ENCODE assay signal across 24 cellular contexts in genomic region chr9:93624431-93624834, GRCh38.
"Had no signal": no experiment of that assay in that cellular context is flagged by ENCODE, and none has a peak within 500 bp of the region (broad histone marks: within the 10 kb centered on the region; RNA-seq: fewer than 3 reads in every experiment).

No MANE protein-coding gene starts in this region.

- H3K36me3 ChIP-seq: colonic mucosa, gastrocnemius medialis, right atrium auricular region, thyroid gland, upper lobe of left lung had no signal

- H3K9ac ChIP-seq: parathyroid adenoma had no signal

- H3K27ac Mint-ChIP-seq: activated CD4-positive, alpha-beta T cell treated with anti-CD3 and anti-CD28 coated beads for 36 hours; activated CD8-positive, alpha-beta memory T cell treated with anti-CD3 and anti-CD28 coated beads, Interleukin-2, amount 10 ng/mL, durations not matched to agents 7 days and 5 days; activated CD8-positive, alpha-beta T cell treated with anti-CD3 and anti-CD28 coated beads, Interleukin-2, amount 10 ng/mL, durations not matched to agents 7 days and 5 days; activated naive CD4-positive, alpha-beta T cell treated with anti-CD3 and anti-CD28 coated beads, Interleukin-2, amount 50 U/mL, for 72 hours; T-cell had no signal

- H3K9me3 ChIP-seq: colonic mucosa, gastrocnemius medialis, thyroid gland had no signal

- H3K4me3 ChIP-seq: colonic mucosa, gastrocnemius medialis, mucosa of descending colon, right atrium auricular region, spleen, stomach, thyroid gland, upper lobe of left lung had no signal

- H2AFZ ChIP-seq: parathyroid adenoma had no signal

- H3K4me1 ChIP-seq: colonic mucosa, parathyroid adenoma had no signal

- DNase-seq: activated CD4-positive, alpha-beta T cell treated with anti-CD3 and anti-CD28 coated beads for 36 hours; activated CD4-positive, CD25-positive, alpha-beta regulatory T cell; activated CD8-positive, alpha-beta memory T cell treated with anti-CD3 and anti-CD28 coated beads, Interleukin-2, amount 10 ng/mL, durations not matched to agents 7 days and 5 days; activated CD8-positive, alpha-beta T cell treated with anti-CD3 and anti-CD28 coated beads, Interleukin-2, amount 10 ng/mL, durations not matched to agents 7 days and 5 days; activated naive CD4-positive, alpha-beta T cell; activated T-cell treated with anti-CD3 and anti-CD28 coated beads, Interleukin-2, amount 50 U/mL, for 48 hours; cerebellar nuclear complex; colonic mucosa; effector CD8-positive, alpha-beta T cell; gastrocnemius medialis; glutamatergic neuron; islet precursor cell; left ventricle myocardium superior; mucosa of descending colon; nucleus accumbens; spleen; stimulated activated CD4-positive, alpha-beta T cell treated with anti-CD3 and anti-CD28 coated beads, Interleukin-2, amount 100 ng/mL, for 48 hours; stomach; T-cell; thyroid gland; upper lobe of left lung had no signal

- H3K4me3 Mint-ChIP-seq: activated CD4-positive, alpha-beta T cell treated with anti-CD3 and anti-CD28 coated beads for 36 hours; activated CD8-positive, alpha-beta memory T cell treated with anti-CD3 and anti-CD28 coated beads, Interleukin-2, amount 10 ng/mL, durations not matched to agents 7 days and 5 days; activated CD8-positive, alpha-beta T cell treated with anti-CD3 and anti-CD28 coated beads, Interleukin-2, amount 10 ng/mL, durations not matched to agents 7 days and 5 days; T-cell had no signal

- H3K27me3 ChIP-seq: colonic mucosa, gastrocnemius medialis, right atrium auricular region, spleen, stomach, thyroid gland, upper lobe of left lung had no signal

- ATAC-seq: activated CD4-positive, alpha-beta T cell treated with anti-CD3 and anti-CD28 coated beads for 36 hours; activated CD8-positive, alpha-beta memory T cell treated with anti-CD3 and anti-CD28 coated beads, Interleukin-2, amount 10 ng/mL, durations not matched to agents 7 days and 5 days; activated CD8-positive, alpha-beta T cell treated with anti-CD3 and anti-CD28 coated beads, Interleukin-2, amount 10 ng/mL, durations not matched to agents 7 days and 5 days; gastrocnemius medialis; left ventricle myocardium superior; mucosa of descending colon had no signal

- H3K27ac ChIP-seq: colonic mucosa, gastrocnemius medialis, parathyroid adenoma, right atrium auricular region, spleen, stomach, thyroid gland, upper lobe of left lung had no signal

- H3K27me3 Mint-ChIP-seq: activated CD4-positive, alpha-beta T cell treated with anti-CD3 and anti-CD28 coated beads for 36 hours; activated CD8-positive, alpha-beta memory T cell treated with anti-CD3 and anti-CD28 coated beads, Interleukin-2, amount 10 ng/mL, durations not matched to agents 7 days and 5 days; T-cell had no signal

- H3K4me1 Mint-ChIP-seq: activated CD8-positive, alpha-beta memory T cell treated with anti-CD3 and anti-CD28 coated beads, Interleukin-2, amount 10 ng/mL, durations not matched to agents 7 days and 5 days had no signal
